Comparison of ENCODE assay signal across 9 cellular contexts in genomic region chr6:157220485-157220884, GRCh38.
DNase-seq lines count a peak whose midpoint lies in the region; ATAC-seq and TF ChIP-seq lines count a peak whose summit lies in the region.
"Had no signal": no experiment of that assay in that cellular context is flagged by ENCODE, and none has a peak within 500 bp of the region (broad histone marks: within the 10 kb centered on the region; RNA-seq: fewer than 3 reads in every experiment).

No MANE protein-coding gene starts in this region.

- H3K4me1 Mint-ChIP-seq in GM23338 (peaks cover 19% of the 10 kb centered on the region), T-cell (peaks cover 25 to 43% (median 38%) of the 10 kb centered on the region in 3 donors)

- H3K36me3 Mint-ChIP-seq in GM23338 (ENCODE audit: low read depth) (no peaks in the 10 kb centered on the region; the same call in 2 of the 3 replicates), T-cell (no peaks in the 10 kb centered on the region)

- CTCF ChIA-PET in T-cell (lab: Charles Lee) = no interaction called here

- no peaks in the 10 kb centered on the region for H3K4me1 ChIP-seq in GM23338 (ENCODE audit: insufficient read depth)
- no peaks in the 10 kb centered on the region for H3K4me1 ChIP-seq in endocrine pancreas (ENCODE audit: control insufficient read depth, insufficient read depth, low read length)

- no peaks in the 10 kb centered on the region for H3K79me2 ChIP-seq in GM23338 (replicated peaks; ENCODE audit: insufficient read depth)

- no peak overlapping the region for H3K4me2 ChIP-seq in GM23338

- H3K36me3 ChIP-seq in GM23338 (ENCODE audit: insufficient read depth) (no peaks in the 10 kb centered on the region), endocrine pancreas (ENCODE audit: control insufficient read depth, insufficient read depth, low read length) (no peaks in the 10 kb centered on the region)
- H3K36me3 ChIP-seq: cardiac muscle cell had no signal

- H3K27ac ChIP-seq in GM23338 (ENCODE audit: low read depth) = no peak overlapping the region
- H3K27ac ChIP-seq: cardiac muscle cell had no signal

- peak overlapping the region; percentile 58; the same call in 1 of the 2 replicates for H2AFZ ChIP-seq in GM23338

- ATAC-seq in GM23338 = no peak
- ATAC-seq in T-cell (replicated peaks in 1 of 4) = no peak

- H3K27me3 ChIP-seq in GM23338 (ENCODE audit: insufficient read depth) (no peaks in the 10 kb centered on the region), endocrine pancreas (ENCODE audit: control insufficient read depth, insufficient read depth, low read length) (no peaks in the 10 kb centered on the region)
- H3K27me3 ChIP-seq: cardiac muscle cell had no signal

- H3K9me3 Mint-ChIP-seq in GM23338 (no peaks in the 10 kb centered on the region), T-cell (no peaks in the 10 kb centered on the region)

- no peak overlapping the region for H3K4me3 ChIP-seq in GM23338
- peak overlapping the region; percentile 63 for H3K4me3 ChIP-seq in endocrine pancreas (ENCODE audit: control insufficient read depth, insufficient read depth, low read length)
- H3K4me3 ChIP-seq in skeletal muscle cell (ENCODE audit: low read depth, low read length) = peak overlapping the region; percentile 38
- H3K4me3 ChIP-seq: cardiac muscle cell had no signal

- POLR2A ChIA-PET in T-cell (lab: Charles Lee) = no interaction called here

- no peaks in the 10 kb centered on the region for H3F3A ChIP-seq in GM23338 (replicated peaks; ENCODE audit: low read depth)

- H3K9me2 ChIP-seq in GM23338 (ENCODE audit: insufficient read depth) = peaks cover 2% of the 10 kb centered on the region; the same call in 1 of the 2 replicates

- H3K27me3 Mint-ChIP-seq in GM23338 (ENCODE audit: insufficient read depth, low read depth, poor library complexity) (peaks cover 6% of the 10 kb centered on the region), T-cell (no peaks in the 10 kb centered on the region)

- H3K9me3 ChIP-seq in endocrine pancreas (ENCODE audit: control insufficient read depth, low read length) = no peaks in the 10 kb centered on the region

- H3K9ac ChIP-seq in endocrine pancreas (ENCODE audit: control insufficient read depth, insufficient read depth, low read length) = no peak overlapping the region

- DNase-seq in GM23338 (ENCODE audit: low spot score) (no peak), T-cell (no peak), skeletal muscle cell (ENCODE audit: low read depth) (no peak), medulla oblongata (ENCODE audit: extremely low spot score) (no peak), mucosa of gallbladder (ENCODE audit: low spot score) (no peak), SK-N-DZ (ENCODE audit: low spot score) (no peak), CD1c-positive myeloid dendritic cell (ENCODE audit: extremely low spot score) (no peak)

- no peak overlapping the region for H3K27ac Mint-ChIP-seq in GM23338
- no peak overlapping the region for H3K27ac Mint-ChIP-seq in T-cell

- TF ChIP-seq CTCF in GM23338 (conservative IDR thresholded peaks at IDR 0.05; ENCODE audit: low read depth in 2 of 2) = no peak

- no peaks in the 10 kb centered on the region for H4K20me1 ChIP-seq in GM23338 (replicated peaks; ENCODE audit: insufficient read depth)

- H3K4me3 Mint-ChIP-seq in GM23338 (peak overlapping the region; percentile 58; the same call in 1 of the 3 replicates), T-cell (peak overlapping the region; percentile 78 to 79 (median 78))

TF ChIP-seq in GM23338, 12 proteins besides CTCF, POLR2A, EP300 and RAD21:
- TF ChIP-seq EZH2phosphoT487 (IDR thresholded peaks at IDR 0.05; ENCODE audit: unreplicated experiment) = no peak
